Comparison of ENCODE assay signal across 12 cellular contexts in genomic region chr3:156728267-156728985, GRCh38. TPM values are rescaled to one million over a fixed set of nuclear protein-coding genes. Genes with fewer than 3 reads are reported as not detected.
A peak's percentile ranks its signal among the peaks of the same experiment; 100 is the strongest.
DNase-seq lines count a peak whose midpoint lies in the region; ATAC-seq and TF ChIP-seq lines count a peak whose summit lies in the region.
"Had no signal": no experiment of that assay in that cellular context is flagged by ENCODE, and none has a peak within 500 bp of the region (broad histone marks: within the 10 kb centered on the region; RNA-seq: fewer than 3 reads in every experiment).

No MANE protein-coding gene starts in this region.

- TF ChIP-seq CTCF in IMR-90 (conservative IDR thresholded peaks at IDR 0.05; ENCODE audit: low read depth, low read length) (no peak), foreskin fibroblast (IDR thresholded peaks at IDR 0.05; ENCODE audit: low read depth, low read length) (no peak), mesothelial cell of epicardium (IDR thresholded peaks at IDR 0.05; ENCODE audit: unreplicated experiment) (no peak), smooth muscle cell (IDR thresholded peaks at IDR 0.05; ENCODE audit: borderline replicate concordance, insufficient read depth, poor library complexity, severe bottlenecking) (no peak)

- H4K5ac ChIP-seq in IMR-90 (ENCODE audit: low read depth, low read length), result no peak overlapping the region

- BruUV-seq in IMR-90 (replicated peaks; lab: Mats Ljungman, UMichigan), result no TSS peak

- TF ChIP-seq POLR2A in IMR-90 (IDR thresholded peaks at IDR 0.05; ENCODE audit: low read depth, low read length), result no peak

- H3K4me1 ChIP-seq in IMR-90 (ENCODE audit: control insufficient read depth, insufficient read depth, low read length) (peaks cover 8% of the 10 kb centered on the region), smooth muscle cell (ENCODE audit: low read depth) (peaks cover 4% of the 10 kb centered on the region)
- H3K4me1 ChIP-seq: BE2C had no signal

- H3K79me2 ChIP-seq in smooth muscle cell (ENCODE audit: low read depth), result no peaks in the 10 kb centered on the region

- 0 out of 2 replicates have a peak overlapping the region, but pooled peaks have one; percentile 50 for H2BK20ac ChIP-seq in IMR-90 (ENCODE audit: low read depth, low read length)

- H2BK5ac ChIP-seq in IMR-90 (ENCODE audit: low read depth, low read length, poor library complexity, severe bottlenecking), result no peak overlapping the region

- H4K20me1 ChIP-seq in IMR-90 (ENCODE audit: insufficient read depth, low read length) (no peaks in the 10 kb centered on the region), smooth muscle cell (ENCODE audit: low read depth) (no peaks in the 10 kb centered on the region)

- H3K27me3 ChIP-seq in IMR-90 (ENCODE audit: control insufficient read depth, insufficient read depth, low read length) (no peaks in the 10 kb centered on the region), smooth muscle cell (ENCODE audit: low read depth) (no peaks in the 10 kb centered on the region)

- H3K27ac Mint-ChIP-seq in mesothelial cell of epicardium, result no peak overlapping the region

- no peaks in the 10 kb centered on the region for H3F3A ChIP-seq in smooth muscle cell (ENCODE audit: low read depth)

- no peak overlapping the region for H3K27ac ChIP-seq in IMR-90 (ENCODE audit: insufficient read depth, low read length)
- H3K27ac ChIP-seq in smooth muscle cell (ENCODE audit: low read depth), result no peak overlapping the region

- no peak overlapping the region for H2BK120ac ChIP-seq in IMR-90 (ENCODE audit: low read depth, low read length)

- no peak for TF ChIP-seq RAD21 in IMR-90 (IDR thresholded peaks at IDR 0.05; ENCODE audit: low read length)

- H4K8ac ChIP-seq in IMR-90 (ENCODE audit: low read depth in 2 of 2, low read length in 2 of 2), result peak overlapping the region in 1 of 2 experiments; percentile 52; a peak in 1 of 4 replicates

- H3K14ac ChIP-seq in IMR-90 (replicated peaks; ENCODE audit: low read depth, low read length), result 0 out of 2 replicates have a peak overlapping the region, but pooled peaks have one; percentile 41

- H3K9me3 ChIP-seq in IMR-90 (ENCODE audit: control insufficient read depth, insufficient read depth, low read length) (no peaks in the 10 kb centered on the region), smooth muscle cell (replicated peaks; ENCODE audit: low read depth) (no peaks in the 10 kb centered on the region)
- H3K9me3 ChIP-seq: BE2C had no signal

- DNase-seq in DMS153 (lab: John Stamatoyannopoulos, UW) (peak; percentile 62), IMR-90 (peak; percentile 71), NCI-H774 (lab: John Stamatoyannopoulos, UW) (peak; percentile 93), foreskin fibroblast (peak; percentile 55 to 72), mesothelial cell of epicardium (ENCODE audit: low spot score in 2 of 2, unreplicated experiment in 2 of 2) (no peak), smooth muscle cell (lab: John Stamatoyannopoulos, UW; ENCODE audit: unreplicated experiment) (no peak), amniotic stem cell (lab: John Stamatoyannopoulos, UW) (no peak)
- DNase-seq in stimulated activated CD4-positive, alpha-beta T cell treated with anti-CD3 and anti-CD28 coated beads, Interleukin-15, amount 100 ng/mL, for 24 hours, result no peak
- DNase-seq: BE2C; SIG-M5; stimulated activated CD4-positive, alpha-beta T cell treated with anti-CD3 and anti-CD28 coated beads, Interleukin-2, amount 100 ng/mL, for 24 hours had no signal

- H2AK5ac ChIP-seq in IMR-90 (ENCODE audit: low read depth, low read length), result no peak overlapping the region

- H3K36me3 ChIP-seq in IMR-90 (ENCODE audit: control insufficient read depth, insufficient read depth, low read length), result no peaks in the 10 kb centered on the region
- no peaks in the 10 kb centered on the region for H3K36me3 ChIP-seq in smooth muscle cell (ENCODE audit: low read depth)
- H3K36me3 ChIP-seq: BE2C had no signal

- H3K9ac ChIP-seq in IMR-90 (ENCODE audit: low read depth, low read length) (no peak overlapping the region), smooth muscle cell (ENCODE audit: low read depth) (no peak overlapping the region)

- peaks cover 4% of the 10 kb centered on the region for H3K4me1 Mint-ChIP-seq in mesothelial cell of epicardium

- POLR2A ChIA-PET in IMR-90 (lab: Charles Lee; ENCODE audit: unreplicated experiment), result interaction anchor here (0.6 kb wide), 1 partner anchor 26 kb away, joined by 3 read pairs; no protein-coding TSS in a partner anchor

- intact Hi-C loops in IMR-90 (cut with micrococcal nuclease), result no loop called here

- H2AK9ac ChIP-seq in IMR-90 (replicated peaks; ENCODE audit: low read depth, low read length, poor library complexity), result no peak overlapping the region

- peak overlapping the region; percentile 49; the same call in 1 of the 2 replicates for H3K4ac ChIP-seq in IMR-90 (ENCODE audit: low read depth, low read length)

- H3K4me2 ChIP-seq in IMR-90 (ENCODE audit: low read depth, low read length), result peak overlapping the region; percentile 14; the same call in 1 of the 2 replicates
- no peak overlapping the region for H3K4me2 ChIP-seq in smooth muscle cell

- WGBS in IMR-90 (ENCODE audit: extremely low coverage in 2 of 2, insufficient read length in 1 of 2), 2 experiments, result 17% methylated on average over 2 of the region's 7 CpGs; no CpG with 5 or more reads in 1 of the 2 experiments
- WGBS in smooth muscle cell (ENCODE audit: low lambda C conversion rate), result 70% methylated on average over 7 of the region's 7 CpGs

- no peaks in the 10 kb centered on the region for H3K9me3 Mint-ChIP-seq in mesothelial cell of epicardium

- no peak overlapping the region; the same call in 1 of the 2 replicates for H3K18ac ChIP-seq in IMR-90 (ENCODE audit: low read depth, low read length)

- no peak overlapping the region for H4K91ac ChIP-seq in IMR-90 (ENCODE audit: insufficient read depth, low read depth, low read length)

- H3K4me3 Mint-ChIP-seq in mesothelial cell of epicardium, result no peak overlapping the region

- peak overlapping the region; percentile 12; the same call in 1 of the 2 replicates for H3K23ac ChIP-seq in IMR-90 (ENCODE audit: low read depth, low read length)

- CTCF ChIA-PET in IMR-90 (lab: Yijun Ruan, JAX), result interaction anchor here (0.6 kb wide), 1 partner anchor 935 kb away, joined by 3 read pairs; no protein-coding TSS in a partner anchor

- H2BK15ac ChIP-seq in IMR-90 (ENCODE audit: low read depth, low read length), result no peak overlapping the region

- peak overlapping the region; percentile 59 for H2AFZ ChIP-seq in IMR-90 (replicated peaks; ENCODE audit: low read length, poor library complexity)
- H2AFZ ChIP-seq in smooth muscle cell (ENCODE audit: low read depth), result no peak overlapping the region

- H3K4me3 ChIP-seq in IMR-90 (ENCODE audit: insufficient read depth, low read depth, low read length), result no peak overlapping the region
- H3K4me3 ChIP-seq in foreskin fibroblast (ENCODE audit: low read depth in 1 of 2, low read length in 2 of 2), result no peak overlapping the region
- H3K4me3 ChIP-seq in smooth muscle cell, result no peak overlapping the region

- no peaks in the 10 kb centered on the region for H3K27me3 Mint-ChIP-seq in mesothelial cell of epicardium (ENCODE audit: low read depth)

- in situ Hi-C loops in IMR-90 (cut with MboI; ENCODE audit: low sequenced_read_pairs), result no loop called here

- dilution Hi-C loops in IMR-90 (cut with HindIII; ENCODE audit: low sequenced_read_pairs, unreplicated experiment), result no loop called here

- peak; percentile 37 for ATAC-seq in IMR-90 (ENCODE audit: low read depth)
- ATAC-seq: activated CD4-positive, CD25-positive, alpha-beta regulatory T cell treated with anti-CD3 and anti-CD28 coated beads, Interleukin-2, amount 50 U/mL, for 24 hours had no signal

- H3K9me1 ChIP-seq in IMR-90 (ENCODE audit: insufficient read depth, low read length), result peaks cover 10% of the 10 kb centered on the region; the same call in 1 of the 2 replicates

- no peaks in the 10 kb centered on the region for H3K36me3 Mint-ChIP-seq in mesothelial cell of epicardium

- H3K56ac ChIP-seq in IMR-90 (ENCODE audit: extremely low read depth, insufficient read depth, low read length), result no peak overlapping the region

- peaks cover 0 to 4% of the 10 kb centered on the region in 2 experiments; a peak in 1 of 4 replicates for H3K79me1 ChIP-seq in IMR-90 (ENCODE audit: low read depth in 1 of 2, low read length in 2 of 2)

TF ChIP-seq in IMR-90, 13 proteins besides CTCF, POLR2A, EP300 and RAD21:
- TF ChIP-seq RFX5 (IDR thresholded peaks at IDR 0.05; ENCODE audit: low read depth, low read length) (no peak), FOS (IDR thresholded peaks at IDR 0.05; ENCODE audit: low read depth, low read length) (peak; percentile 56), BHLHE40 (IDR thresholded peaks at IDR 0.05; ENCODE audit: low read depth, low read length) (peak; percentile 38), USF2 (IDR thresholded peaks at IDR 0.05; ENCODE audit: low read depth, low read length) (0 out of 2 replicates have a peak, but pooled peaks have one; percentile 26)

RNA-seq across cellular contexts. Expression of gene TIPARP, which starts 54.0 kb away (rescaled TPM):
- total RNA-seq in IMR-90 (2012; rRNA removed) (70.8 and 76.4 TPM in 2 replicates), mesothelial cell of epicardium (25.6 to 28.5 TPM (median 27.2 TPM) in 3 replicates), smooth muscle cell (65.2 and 88.6 TPM in 2 replicates)
- polyA plus RNA-seq in IMR-90 (2012; rRNA removed) (11.5 and 12.6 TPM in 2 replicates), smooth muscle cell (11.8 and 12.5 TPM in 2 replicates)
- polyA plus RNA-seq in IMR-90 (2012; cell fraction: cytosol; rRNA removed), result 3.2 and 3.7 TPM in 2 replicates
- 3.3 and 39.5 TPM in 2 replicates for polyA plus RNA-seq in IMR-90 (2012; cell fraction: nucleus; rRNA removed; ENCODE audit: low replicate concordance)

Comparison
In these comparisons a context has a peak if more than half of its experiments do, and no peak if none do; other contexts are left out.
1. DNase-seq: peak in DMS153 (single experiment), IMR-90 (single experiment), NCI-H774 (single experiment) and foreskin fibroblast (2 of 2); none in mesothelial cell of epicardium (0 of 2), smooth muscle cell (single experiment), amniotic stem cell (single experiment) and stimulated activated CD4-positive, alpha-beta T cell treated with anti-CD3 and anti-CD28 coated beads, Interleukin-15, amount 100 ng/mL, for 24 hours (single experiment).